Comparison of ENCODE assay signal across 18 cellular contexts in genomic region chr7:82359426-82359825, GRCh38.
DNase-seq lines count a peak whose midpoint lies in the region; ATAC-seq, FAIRE-seq and TF ChIP-seq lines count a peak whose summit lies in the region.
"Had no signal": no experiment of that assay in that cellular context is flagged by ENCODE, and none has a peak within 500 bp of the region (broad histone marks: within the 10 kb centered on the region; RNA-seq: fewer than 3 reads in every experiment).

No MANE protein-coding gene starts in this region.

- DNase-seq in DMS 273 (lab: John Stamatoyannopoulos, UW; ENCODE audit: unreplicated experiment) (peak; percentile 18), DMS 273 treated with DMSO at 0.1 percent for 48 hours (lab: John Stamatoyannopoulos, UW) (no peak), D721Med (ENCODE audit: insufficient read length, low spot score) (no peak), OCI-M1 (lab: John Stamatoyannopoulos, UW) (peak; percentile 54), glutamatergic neuron (no peak), Right ventricle myocardium inferior (ENCODE audit: missing footprints) (no peak)
- DNase-seq: DMS153, IMR-90, Karpas-422, MM.1S, NCI-H1092 treated with DMSO at 0.1 percent for 48 hours, NCI-H1930, NCI-H2227 treated with DMSO at 0.1 percent for 48 hours, NCI-H524 treated with DMSO at 0.1 percent for 48 hours, T-helper 1 cell had no signal

- H3K4me3 Mint-ChIP-seq in glutamatergic neuron (ENCODE audit: unreplicated experiment), result peak overlapping the region; percentile 47

- peaks cover 55% of the 10 kb centered on the region for H3K4me1 Mint-ChIP-seq in glutamatergic neuron (ENCODE audit: low read depth, unreplicated experiment)

- TF ChIP-seq CTCF in D721Med (IDR thresholded peaks at IDR 0.05; ENCODE audit: insufficient read depth, missing control alignments) (peak; percentile 17), glutamatergic neuron (IDR thresholded peaks at IDR 0.05; ENCODE audit: partially characterized antibody, unreplicated experiment) (no peak)

- H3K9me3 Mint-ChIP-seq in glutamatergic neuron (ENCODE audit: unreplicated experiment), result peaks cover 11% of the 10 kb centered on the region

- FAIRE-seq in D721Med (lab: Jason Lieb, UNC), result peak; percentile 69

- ATAC-seq in Right ventricle myocardium inferior (no peak), GM21619 (IDR thresholded peaks at IDR 0.05; ENCODE audit: unreplicated experiment) (no peak), HG03439 (IDR thresholded peaks at IDR 0.05; ENCODE audit: unreplicated experiment) (no peak)
- ATAC-seq: Panc1 had no signal

- intact Hi-C loops in Right ventricle myocardium inferior (cut with DNase I), result no loop called here

- no peaks in the 10 kb centered on the region for H3K36me3 Mint-ChIP-seq in glutamatergic neuron (ENCODE audit: unreplicated experiment)

- peaks cover 2% of the 10 kb centered on the region for H3K27me3 Mint-ChIP-seq in glutamatergic neuron (ENCODE audit: unreplicated experiment)

- H3K27ac Mint-ChIP-seq in glutamatergic neuron (ENCODE audit: unreplicated experiment), result peak overlapping the region; percentile 83

Comparison
In these comparisons a context has a peak if more than half of its experiments do, and no peak if none do; other contexts are left out.
1. DNase-seq: peak in DMS 273 (single experiment) and OCI-M1 (single experiment); none in DMS 273 treated with DMSO at 0.1 percent for 48 hours (single experiment), D721Med (single experiment), glutamatergic neuron (single experiment) and Right ventricle myocardium inferior (single experiment).